9 cellular contexts compared by ENCODE assay signal in the genomic region with DNA sequence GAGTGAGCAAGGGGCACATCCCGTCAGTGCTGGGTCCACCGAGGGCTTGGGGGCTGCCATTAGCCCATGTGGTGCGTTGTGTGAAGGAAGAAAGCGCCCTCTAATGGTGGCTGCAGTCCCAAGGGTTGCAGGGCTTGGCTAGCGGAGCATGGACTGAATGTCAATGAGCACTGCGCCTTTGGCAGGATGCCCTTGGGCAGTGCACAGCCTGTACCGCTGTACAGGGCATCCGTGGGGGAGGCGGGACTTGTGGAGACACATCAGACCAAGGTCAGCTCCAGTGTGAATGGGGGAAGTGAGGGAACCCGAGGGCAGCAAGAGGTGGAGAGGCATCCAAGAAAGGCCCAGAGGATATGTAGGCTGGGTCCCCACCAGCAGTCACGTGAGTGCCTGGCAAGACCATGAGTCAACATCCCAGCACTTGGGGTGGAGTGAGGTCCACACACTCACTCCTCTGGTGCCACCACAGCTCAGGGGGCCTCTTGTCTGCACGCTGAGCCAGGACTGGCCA.
DNase-seq lines count a peak whose midpoint lies in the region; ATAC-seq and TF ChIP-seq lines count a peak whose summit lies in the region.
"Had no signal": no experiment of that assay in that cellular context is flagged by ENCODE, and none has a peak within 500 bp of the region (broad histone marks: within the 10 kb centered on the region; RNA-seq: fewer than 3 reads in every experiment).

No MANE protein-coding gene starts in this region.

- H3K36me3 ChIP-seq in MG63 (no peaks in the 10 kb centered on the region), mammary epithelial cell (ENCODE audit: insufficient read depth, low read length) (no peaks in the 10 kb centered on the region)

- H3K9me3 ChIP-seq in MG63 (no peaks in the 10 kb centered on the region), mammary epithelial cell (replicated peaks; ENCODE audit: insufficient read depth, low read length) (no peaks in the 10 kb centered on the region)

- no peak overlapping the region for H2AFZ ChIP-seq in mammary epithelial cell (ENCODE audit: low read depth, low read length)

- CTCF ChIA-PET in mammary epithelial cell (lab: Charles Lee; ENCODE audit: low non-redundant PET) = no interaction called here

- H3K4me3 ChIP-seq in MG63 (no peak overlapping the region), mammary epithelial cell (replicated peaks in 1 of 3; ENCODE audit: insufficient read depth in 1 of 3, low read depth in 2 of 3, low read length in 3 of 3) (no peak overlapping the region), retinal pigment epithelial cell (ENCODE audit: low read length) (no peak overlapping the region)

- H3K4me1 ChIP-seq in mammary epithelial cell (ENCODE audit: insufficient read depth, low read length) = peaks cover 10% of the 10 kb centered on the region

- TF ChIP-seq CTCF in mammary epithelial cell (conservative IDR thresholded peaks at IDR 0.05 in 1 of 2, IDR thresholded peaks at IDR 0.05 in 1 of 2; ENCODE audit: extremely low read depth in 1 of 2, insufficient read depth in 1 of 2, low read depth in 1 of 2, low read length in 2 of 2) (peak in 1 of 2 donors; percentile 15), retinal pigment epithelial cell (conservative IDR thresholded peaks at IDR 0.05; ENCODE audit: low read depth, low read length) (peak; percentile 27), omental fat pad (IDR thresholded peaks at IDR 0.05) (no peak)

- no peaks in the 10 kb centered on the region for H3K27me3 ChIP-seq in MG63
- H3K27me3 ChIP-seq in mammary epithelial cell (ENCODE audit: insufficient read depth, low read length) = no peaks in the 10 kb centered on the region

- no peak overlapping the region for H3K9ac ChIP-seq in mammary epithelial cell (ENCODE audit: insufficient read depth, low read length)
- H3K9ac ChIP-seq: KMS-11 had no signal

- no peaks in the 10 kb centered on the region for H3K79me2 ChIP-seq in mammary epithelial cell (ENCODE audit: insufficient read depth, low read length)

- dilution Hi-C loops in mammary epithelial cell (cut with HindIII; ENCODE audit: low sequenced_read_pairs) = no loop called here

- no peak overlapping the region for H3K27ac ChIP-seq in mammary epithelial cell (ENCODE audit: insufficient read depth, low read depth, low read length)
- H3K27ac ChIP-seq: KMS-11 had no signal

- DNase-seq in NCI-H1436 (lab: John Stamatoyannopoulos, UW) (peak; percentile 32), NCI-H1436 treated with DMSO at 0.1 percent for 48 hours (lab: John Stamatoyannopoulos, UW) (no peak), MG63 (peak; percentile 43), mammary epithelial cell (peak; percentile 4), retinal pigment epithelial cell (ENCODE audit: low read depth) (no peak), omental fat pad (ENCODE audit: low spot score) (no peak), LoVo (ENCODE audit: low spot score) (no peak)

- intact Hi-C loops in mammary epithelial cell (cut with micrococcal nuclease) = no loop called here

- no peak for ATAC-seq in GM18907 (IDR thresholded peaks at IDR 0.05; ENCODE audit: unreplicated experiment)
- no peak for ATAC-seq in omental fat pad (ENCODE audit: low FRiP score)

- in situ Hi-C loops in mammary epithelial cell (cut with MboI; ENCODE audit: low sequenced_read_pairs in 2 of 2) = no loop called here

- no peak overlapping the region for H3K4me2 ChIP-seq in mammary epithelial cell (ENCODE audit: insufficient read depth, low read depth, low read length)
- H3K4me2 ChIP-seq: KMS-11 had no signal

- H4K20me1 ChIP-seq in mammary epithelial cell (ENCODE audit: insufficient read depth, low read length) = no peaks in the 10 kb centered on the region

- WGBS in mammary epithelial cell (ENCODE audit: low coverage, missing lambda C conversion rate) = 59% methylated on average over 10 of the region's 12 CpGs

- no TSS peak for BruUV-seq in mammary epithelial cell (replicated peaks; lab: Mats Ljungman, UMichigan)

Comparison
In these comparisons a context has a peak if more than half of its experiments do, and no peak if none do; other contexts are left out.
1. DNase-seq: peak in NCI-H1436 (single experiment), MG63 (single experiment) and mammary epithelial cell (single experiment); none in NCI-H1436 treated with DMSO at 0.1 percent for 48 hours (single experiment), retinal pigment epithelial cell (single experiment), omental fat pad (single experiment) and LoVo (single experiment).